ENCODE assay signal across 12 cellular contexts in genomic region chr7:94266278-94266677, GRCh38.
DNase-seq lines count a peak whose midpoint lies in the region; ATAC-seq and TF ChIP-seq lines count a peak whose summit lies in the region.
"Had no signal": no experiment of that assay in that cellular context is flagged by ENCODE, and none has a peak within 500 bp of the region (broad histone marks: within the 10 kb centered on the region; RNA-seq: fewer than 3 reads in every experiment).

No MANE protein-coding gene starts in this region.

- H3K4me1 ChIP-seq in lower lobe of right lung, result peaks cover 4% of the 10 kb centered on the region
- H3K4me1 ChIP-seq: BLaER1 had no signal

- H3K27me3 ChIP-seq in lower lobe of right lung (ENCODE audit: low read depth) (no peaks in the 10 kb centered on the region), H7 (ENCODE audit: control insufficient read depth, insufficient read depth, low read length) (no peaks in the 10 kb centered on the region)
- H3K27me3 ChIP-seq: BLaER1 had no signal

- no peak overlapping the region for H3K27ac ChIP-seq in lower lobe of right lung
- H3K27ac ChIP-seq: BLaER1 had no signal

- no peak for TF ChIP-seq CTCF in epithelial cell of proximal tubule (conservative IDR thresholded peaks at IDR 0.05; ENCODE audit: low read depth, low read length)
- TF ChIP-seq CTCF in lower lobe of right lung (IDR thresholded peaks at IDR 0.05), result no peak

- DNase-seq in AG08395 (ENCODE audit: low spot score) (peak; percentile 43), NCI-H82 (lab: John Stamatoyannopoulos, UW) (peak; percentile 94), epithelial cell of proximal tubule (ENCODE audit: low read depth) (peak; percentile 52), lower lobe of right lung (no peak), H7 (no peak), 8988T (no peak)
- DNase-seq in stimulated activated CD4-positive, alpha-beta T cell treated with anti-CD3 and anti-CD28 coated beads, Interleukin-4, amount 100 ng/mL, for 1 hour, result no peak
- DNase-seq: activated CD4-positive, alpha-beta T cell treated with anti-CD3 and anti-CD28 coated beads, Interleukin-2, amount 50 U/mL, for 4 hours; activated naive CD4-positive, alpha-beta T cell treated with Interleukin-2 at 50 U/mL for 16 hours; NCI-H526 treated with DMSO at 0.1 percent for 48 hours had no signal

- H3K9me3 ChIP-seq in lower lobe of right lung, result no peaks in the 10 kb centered on the region
- H3K9me3 ChIP-seq: BLaER1 had no signal

- intact Hi-C loops in lower lobe of right lung (cut with DNase I), result no loop called here

- H3K4me3 ChIP-seq in epithelial cell of proximal tubule (ENCODE audit: low read depth, low read length) (no peak overlapping the region), lower lobe of right lung (no peak overlapping the region), H7 (ENCODE audit: insufficient read depth, low read depth, low read length) (no peak overlapping the region)
- H3K4me3 ChIP-seq: BLaER1 had no signal

- no peaks in the 10 kb centered on the region for H3K36me3 ChIP-seq in lower lobe of right lung
- H3K36me3 ChIP-seq in H7 (replicated peaks; ENCODE audit: control insufficient read depth, insufficient read depth, low read length), result no peaks in the 10 kb centered on the region
- H3K36me3 ChIP-seq: BLaER1 had no signal

- ATAC-seq in lower lobe of right lung, result peak; percentile 85 to 90
- ATAC-seq in GM21619 (IDR thresholded peaks at IDR 0.05; ENCODE audit: unreplicated experiment), result no peak

Comparison
In these comparisons a context has a peak if more than half of its experiments do, and no peak if none do; other contexts are left out.
1. DNase-seq: peak in AG08395 (single experiment), NCI-H82 (single experiment) and epithelial cell of proximal tubule (single experiment); none in lower lobe of right lung (single experiment), stimulated activated CD4-positive, alpha-beta T cell treated with anti-CD3 and anti-CD28 coated beads, Interleukin-4, amount 100 ng/mL, for 1 hour (single experiment), H7 (single experiment) and 8988T (single experiment).